11 cellular contexts compared by ENCODE assay signal in the genomic region with DNA sequence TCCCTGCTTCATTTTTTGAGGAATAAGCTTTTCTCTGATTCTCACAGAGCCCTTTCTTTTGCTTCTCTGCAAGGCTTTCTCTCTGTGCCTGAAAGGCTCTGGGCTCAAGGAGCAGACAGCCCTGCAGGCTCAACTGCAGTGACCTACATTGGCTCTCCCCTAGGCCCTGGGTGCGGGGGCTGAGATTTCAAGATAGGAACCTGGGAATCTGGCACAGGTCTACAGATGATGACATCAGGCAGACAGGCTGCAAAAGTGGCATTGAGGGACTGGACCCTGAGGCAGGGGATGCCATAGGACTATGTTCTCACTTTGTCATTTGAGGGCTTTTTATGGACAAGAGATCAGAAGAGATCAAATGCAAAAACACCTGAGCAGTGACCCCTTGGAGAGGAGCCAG. TPM values are rescaled to one million over a fixed set of nuclear protein-coding genes. Genes with fewer than 3 reads are reported as not detected.
DNase-seq lines count a peak whose midpoint lies in the region; ATAC-seq, FAIRE-seq and TF ChIP-seq lines count a peak whose summit lies in the region.
"Had no signal": no experiment of that assay in that cellular context is flagged by ENCODE, and none has a peak within 500 bp of the region (broad histone marks: within the 10 kb centered on the region; RNA-seq: fewer than 3 reads in every experiment).

No MANE protein-coding gene starts in this region.

- no peaks in the 10 kb centered on the region for H3K36me3 ChIP-seq in HUES64 (ENCODE audit: insufficient read depth, low read length)

- peak overlapping the region; percentile 87 for H3K4me2 ChIP-seq in A549

- CTCF ChIA-PET in A549 (lab: Yijun Ruan, JAX), result interaction anchor here (0.9 to 9.4 kb wide), 26 partner anchors 10 to 245 kb away, joined by 3 to 228 read pairs (median 31); a partner anchor contains a TSS

- H3K27me3 Mint-ChIP-seq in effector memory CD8-positive, alpha-beta T cell, result no peaks in the 10 kb centered on the region
- peaks cover 7% of the 10 kb centered on the region for H3K27me3 Mint-ChIP-seq in nephron progenitor cell (ENCODE audit: low read depth, poor library complexity)

- H3K27me3 ChIP-seq in HUES64 (ENCODE audit: insufficient read depth, low read length), result peaks cover 27% of the 10 kb centered on the region

- H3K36me3 Mint-ChIP-seq in effector memory CD8-positive, alpha-beta T cell (ENCODE audit: insufficient read depth), result peaks cover 20% of the 10 kb centered on the region
- no peaks in the 10 kb centered on the region for H3K36me3 Mint-ChIP-seq in nephron progenitor cell (ENCODE audit: low read depth)
- H3K36me3 Mint-ChIP-seq: activated naive CD4-positive, alpha-beta T cell treated with anti-CD3 and anti-CD28 coated beads, Interleukin-2, amount 10 ng/mL, durations not matched to agents 7 days and 5 days had no signal

- POLR2A ChIA-PET in A549 (lab: Yijun Ruan, JAX), result interaction anchor here (1.7 to 7.9 kb wide), 2 partner anchors 10 to 82 kb away, joined by 3 to 173 read pairs; a partner anchor contains a TSS

- H3K4me3 Mint-ChIP-seq in effector memory CD8-positive, alpha-beta T cell, result peak overlapping the region; percentile 76
- peak overlapping the region; percentile 34 for H3K4me3 Mint-ChIP-seq in nephron progenitor cell

- ATAC-seq in A549 (no peak), HG03442 (IDR thresholded peaks at IDR 0.05; ENCODE audit: unreplicated experiment) (no peak)
- ATAC-seq in effector memory CD8-positive, alpha-beta T cell (replicated peaks), result no peak

- FAIRE-seq in A549 (lab: Jason Lieb, UNC), result no peak

- H3K4me1 ChIP-seq in A549, result peaks cover 60% of the 10 kb centered on the region
- peaks cover 72% of the 10 kb centered on the region for H3K4me1 ChIP-seq in HUES64 (ENCODE audit: insufficient read depth, low read length)

- no peak for TF ChIP-seq EP300 in A549 (IDR thresholded peaks at IDR 0.05)

- H3K9me3 Mint-ChIP-seq in effector memory CD8-positive, alpha-beta T cell, result no peaks in the 10 kb centered on the region
- no peaks in the 10 kb centered on the region for H3K9me3 Mint-ChIP-seq in nephron progenitor cell
- H3K9me3 Mint-ChIP-seq: activated naive CD4-positive, alpha-beta T cell treated with anti-CD3 and anti-CD28 coated beads, Interleukin-2, amount 10 ng/mL, durations not matched to agents 7 days and 5 days had no signal

- peak overlapping the region; percentile 74 to 99 for H3K27ac Mint-ChIP-seq in effector memory CD8-positive, alpha-beta T cell
- peak overlapping the region; percentile 99 for H3K27ac Mint-ChIP-seq in nephron progenitor cell
- H3K27ac Mint-ChIP-seq: activated naive CD4-positive, alpha-beta T cell treated with anti-CD3 and anti-CD28 coated beads, Interleukin-2, amount 10 ng/mL, durations not matched to agents 7 days and 5 days had no signal

- WGBS in A549 (ENCODE audit: missing lambda C conversion rate), result 80% methylated on average over 1 of the region's 1 CpG
- WGBS in HUES64, result 74% methylated on average over 1 of the region's 1 CpG

- TF ChIP-seq POLR2A in A549 (IDR thresholded peaks at IDR 0.05; ENCODE audit: low read length), result no peak

- H3K9ac ChIP-seq in HUES64 (ENCODE audit: low read depth, low read length), result no peak overlapping the region

- peaks cover 70 to 71% of the 10 kb centered on the region in 2 donors for H3K4me1 Mint-ChIP-seq in effector memory CD8-positive, alpha-beta T cell (ENCODE audit: low read depth in 2 of 2)
- H3K4me1 Mint-ChIP-seq in nephron progenitor cell, result peaks cover 93% of the 10 kb centered on the region

- H3K9me3 ChIP-seq in A549 (no peaks in the 10 kb centered on the region), HUES64 (ENCODE audit: insufficient read depth, low read depth, low read length) (no peaks in the 10 kb centered on the region)

- TF ChIP-seq CTCF in A549 (IDR thresholded peaks at IDR 0.05) (no peak), nephron progenitor cell (IDR thresholded peaks at IDR 0.05) (no peak)

- H3K4me3 ChIP-seq in A549 (no peak overlapping the region), HUES64 (ENCODE audit: low read length) (no peak overlapping the region)

- H3K27ac ChIP-seq in A549, result peak overlapping the region; percentile 67 to 93
- peak overlapping the region; percentile 75; the same call in 1 of the 2 replicates for H3K27ac ChIP-seq in HUES64 (ENCODE audit: low read depth, low read length)

- DNase-seq in A549 (ENCODE audit: low read depth in 1 of 2, low spot score in 1 of 2) (no peak), nephron progenitor cell (no peak), DMS 273 (lab: John Stamatoyannopoulos, UW; ENCODE audit: unreplicated experiment) (no peak), RPMI8226 (no peak), AG20443 (ENCODE audit: low spot score) (no peak)
- no peak for DNase-seq in effector memory CD8-positive, alpha-beta T cell
- DNase-seq: activated naive CD4-positive, alpha-beta T cell treated with anti-CD3 and anti-CD28 coated beads, Interleukin-2, amount 10 ng/mL, durations not matched to agents 7 days and 5 days; DMS 273 treated with DMSO at 0.1 percent for 48 hours; T-helper 1 cell had no signal

- TF ChIP-seq RAD21 in A549 (conservative IDR thresholded peaks at IDR 0.05 in 1 of 2, IDR thresholded peaks at IDR 0.05 in 1 of 2), result no peak

TF ChIP-seq in A549, 52 proteins besides CTCF, POLR2A, EP300 and RAD21:
- TF ChIP-seq ZFP36 (IDR thresholded peaks at IDR 0.05; ENCODE audit: borderline replicate concordance, partially characterized antibody), result no peak
- TF ChIP-seq, protein P1, sequence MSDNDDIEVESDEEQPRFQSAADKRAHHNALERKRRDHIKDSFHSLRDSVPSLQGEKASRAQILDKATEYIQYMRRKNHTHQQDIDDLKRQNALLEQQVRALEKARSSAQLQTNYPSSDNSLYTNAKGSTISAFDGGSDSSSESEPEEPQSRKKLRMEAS (IDR thresholded peaks at IDR 0.05), result no peak
- TF ChIP-seq, protein P2, sequence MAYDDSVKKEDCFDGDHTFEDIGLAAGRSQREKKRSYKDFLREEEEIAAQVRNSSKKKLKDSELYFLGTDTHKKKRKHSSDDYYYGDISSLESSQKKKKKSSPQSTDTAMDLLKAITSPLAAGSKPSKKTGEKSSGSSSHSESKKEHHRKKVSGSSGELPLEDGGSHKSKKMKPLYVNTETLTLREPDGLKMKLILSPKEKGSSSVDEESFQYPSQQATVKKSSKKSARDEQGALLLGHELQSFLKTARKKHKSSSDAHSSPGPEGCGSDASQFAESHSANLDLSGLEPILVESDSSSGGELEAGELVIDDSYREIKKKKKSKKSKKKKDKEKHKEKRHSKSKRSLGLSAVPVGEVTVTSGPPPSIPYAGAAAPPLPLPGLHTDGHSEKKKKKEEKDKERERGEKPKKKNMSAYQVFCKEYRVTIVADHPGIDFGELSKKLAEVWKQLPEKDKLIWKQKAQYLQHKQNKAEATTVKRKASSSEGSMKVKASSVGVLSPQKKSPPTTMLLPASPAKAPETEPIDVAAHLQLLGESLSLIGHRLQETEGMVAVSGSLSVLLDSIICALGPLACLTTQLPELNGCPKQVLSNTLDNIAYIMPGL (CRISPR knock-in tag; IDR thresholded peaks at IDR 0.05; ENCODE audit: borderline replicate concordance), result no peak
- no peak for TF ChIP-seq NFE2L2 (conservative IDR thresholded peaks at IDR 0.05; ENCODE audit: low read length)
- TF ChIP-seq SREBF2 (IDR thresholded peaks at IDR 0.05), result no peak
- TF ChIP-seq TP53 (CRISPR knock-in tag; IDR thresholded peaks at IDR 0.05), result no peak
TF ChIP-seq in A549: peak in this region for 0.

RNA-seq across cellular contexts. Expression of a gene that starts 10.1 kb away (rescaled TPM):
- polyA plus RNA-seq in A549 (2011; rRNA removed) (1.2 and 2.4 TPM in 2 replicates), A549 (2017; fragmentation: RNase III; extraction: RNeasy Plus Mini Kit Qiagen cat#74134 plus additional on column Dnase treatment) (3.0 to 4.6 TPM (median 4.4 TPM) in 3 replicates)
- 5.7 and 6.5 TPM in 2 replicates for polyA plus RNA-seq in A549 (2012; cell fraction: cytosol; rRNA removed)
- 12.1 and 15.2 TPM in 2 replicates for polyA plus RNA-seq in A549 (2012; cell fraction: nucleus; rRNA removed)
- 4.0 and 6.0 TPM in 2 replicates for polyA minus RNA-seq in A549 (2011; rRNA and poly(A)+ RNA removed)
- polyA plus RNA-seq in HUES64 (2013, experiment 1 of 2), result 2.8 TPM
- polyA plus RNA-seq in HUES64 (2013, experiment 2 of 2), result 3.4 TPM

RNA-seq across cellular contexts. Expression of a gene that starts 11.3 kb away (rescaled TPM):
- 87.8 and 95.1 TPM in 2 replicates for polyA plus RNA-seq in A549 (2011; rRNA removed)
- polyA plus RNA-seq in A549 (2012; cell fraction: cytosol; rRNA removed), result 24.3 and 30.5 TPM in 2 replicates
- polyA plus RNA-seq in A549 (2012; cell fraction: nucleus; rRNA removed), result 28.3 and 28.4 TPM in 2 replicates
- 60.4 to 70.1 TPM (median 64.8 TPM) in 3 replicates for polyA plus RNA-seq in A549 (2017; fragmentation: RNase III; extraction: RNeasy Plus Mini Kit Qiagen cat#74134 plus additional on column Dnase treatment)
- polyA minus RNA-seq in A549 (2011; rRNA and poly(A)+ RNA removed), result 32.5 and 33.0 TPM in 2 replicates
- polyA plus RNA-seq in HUES64 (2013, experiment 1 of 2), result 59.7 TPM
- polyA plus RNA-seq in HUES64 (2013, experiment 2 of 2), result 65.8 TPM

RNA-seq across cellular contexts. Expression of a gene that starts 29.9 kb away (rescaled TPM):
- polyA plus RNA-seq in A549 (2011; rRNA removed), result 62.8 and 67.9 TPM in 2 replicates
- polyA plus RNA-seq in A549 (2012; cell fraction: cytosol; rRNA removed), result 30.9 and 36.2 TPM in 2 replicates
- 79.2 and 100 TPM in 2 replicates for polyA plus RNA-seq in A549 (2012; cell fraction: nucleus; rRNA removed)
- 44.5 to 48.2 TPM (median 45.5 TPM) in 3 replicates for polyA plus RNA-seq in A549 (2017; fragmentation: RNase III; extraction: RNeasy Plus Mini Kit Qiagen cat#74134 plus additional on column Dnase treatment)
- 51.1 and 56.5 TPM in 2 replicates for polyA minus RNA-seq in A549 (2011; rRNA and poly(A)+ RNA removed)
- 73.5 TPM for polyA plus RNA-seq in HUES64 (2013, experiment 1 of 2)
- 79.0 TPM for polyA plus RNA-seq in HUES64 (2013, experiment 2 of 2)

RNA-seq across cellular contexts. Expression of a gene that starts 47.7 kb away (rescaled TPM):
- polyA plus RNA-seq in A549 (2011; rRNA removed) (20.1 and 27.4 TPM in 2 replicates), A549 (2017; fragmentation: RNase III; extraction: RNeasy Plus Mini Kit Qiagen cat#74134 plus additional on column Dnase treatment) (16.1 to 23.7 TPM (median 22.5 TPM) in 3 replicates)
- 12.5 and 15.3 TPM in 2 replicates for polyA plus RNA-seq in A549 (2012; cell fraction: cytosol; rRNA removed)
- polyA plus RNA-seq in A549 (2012; cell fraction: nucleus; rRNA removed), result 10.5 and 13.1 TPM in 2 replicates
- 25.5 and 26.9 TPM in 2 replicates for polyA minus RNA-seq in A549 (2011; rRNA and poly(A)+ RNA removed)
- 7.7 TPM for polyA plus RNA-seq in HUES64 (2013, experiment 1 of 2)
- polyA plus RNA-seq in HUES64 (2013, experiment 2 of 2), result 8.2 TPM

RNA-seq across cellular contexts. Expression of a gene that starts 56.2 kb away (rescaled TPM):
- 63.6 and 89.5 TPM in 2 replicates for polyA plus RNA-seq in A549 (2011; rRNA removed)
- 85.2 and 102 TPM in 2 replicates for polyA plus RNA-seq in A549 (2012; cell fraction: cytosol; rRNA removed)
- 320 and 427 TPM in 2 replicates for polyA plus RNA-seq in A549 (2012; cell fraction: nucleus; rRNA removed)
- polyA plus RNA-seq in A549 (2017; fragmentation: RNase III; extraction: RNeasy Plus Mini Kit Qiagen cat#74134 plus additional on column Dnase treatment), result 60.7 to 64.5 TPM (median 60.8 TPM) in 3 replicates
- polyA minus RNA-seq in A549 (2011; rRNA and poly(A)+ RNA removed), result 129 and 130 TPM in 2 replicates
- polyA plus RNA-seq in HUES64 (2013, experiment 1 of 2), result 55.1 TPM
- polyA plus RNA-seq in HUES64 (2013, experiment 2 of 2), result 61.0 TPM
